9 cellular contexts compared by ENCODE assay signal in the genomic region with DNA sequence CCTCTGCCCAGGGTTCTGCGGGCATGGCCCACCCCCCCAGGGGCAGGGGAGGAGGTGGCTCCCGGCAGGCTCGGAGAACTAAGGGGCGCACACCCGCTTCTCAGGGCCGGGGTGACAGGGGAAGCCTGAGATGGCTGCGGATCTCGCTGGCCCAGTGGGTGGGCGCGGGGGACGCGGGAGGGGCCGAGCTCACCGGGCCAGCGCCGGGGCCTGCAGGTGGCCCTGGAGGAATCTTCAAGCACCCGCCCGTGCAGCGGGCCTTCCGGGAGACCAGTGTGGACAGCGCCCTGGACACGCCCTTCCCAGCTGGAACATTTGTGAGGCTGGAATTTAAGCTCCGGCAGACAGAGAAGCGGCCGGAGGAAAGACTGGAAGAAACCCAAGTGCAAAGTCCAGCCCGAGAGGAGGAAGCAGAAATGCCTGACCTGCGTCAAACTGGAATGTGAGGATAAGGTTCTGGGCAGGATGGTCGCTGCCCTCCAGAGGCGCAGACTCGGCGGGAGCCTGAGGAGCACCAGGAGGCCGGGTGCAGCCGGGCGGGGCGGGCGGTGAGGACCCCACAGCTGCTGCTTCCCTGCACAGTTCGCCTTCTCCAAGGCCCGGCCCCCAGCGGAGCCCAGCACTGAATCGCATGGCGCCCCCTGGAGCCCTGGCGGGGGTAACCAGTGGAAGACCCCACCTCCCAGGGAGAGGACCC. TPM values are rescaled to one million over a fixed set of nuclear protein-coding genes. Genes with fewer than 3 reads are reported as not detected.
DNase-seq lines count a peak whose midpoint lies in the region; ATAC-seq, FAIRE-seq and TF ChIP-seq lines count a peak whose summit lies in the region.
"Not testable (repeated sequence)": the region's sequence is repeated elsewhere in the genome, so short reads cannot be mapped to it uniquely, and the experiment has no call there.
"Had no signal": no experiment of that assay in that cellular context is flagged by ENCODE, and none has a peak within 500 bp of the region (broad histone marks: within the 10 kb centered on the region; RNA-seq: fewer than 3 reads in every experiment).

No MANE protein-coding gene starts in this region.

- not testable (repeated sequence) for H3K79me2 ChIP-seq in keratinocyte (ENCODE audit: control insufficient read depth, insufficient read depth, low read length); neural progenitor cell (ENCODE audit: low read depth)

- not testable (repeated sequence) for H3K9me1 ChIP-seq in keratinocyte (ENCODE audit: control insufficient read depth, extremely low read depth, insufficient read depth, low read length)

- H3K4me1 ChIP-seq in esophagus squamous epithelium; keratinocyte (ENCODE audit: control insufficient read depth, extremely low read depth, insufficient read depth, low read length); neural progenitor cell: not testable (repeated sequence)

- TF ChIP-seq POLR2A in esophagus squamous epithelium (IDR thresholded peaks at IDR 0.05): not testable (repeated sequence)

- not testable (repeated sequence) for ATAC-seq in stimulated activated naive CD8-positive, alpha-beta T cell treated with anti-CD3 and anti-CD28 coated beads, Interleukin-15, amount 100 ng/mL, for 72 hours

- H3K9me3 Mint-ChIP-seq in HFFc6; stimulated activated naive CD8-positive, alpha-beta T cell treated with anti-CD3 and anti-CD28 coated beads, Interleukin-15, amount 100 ng/mL, for 72 hours: not testable (repeated sequence)
- H3K9me3 Mint-ChIP-seq in neural progenitor cell: peaks cover 13% of the 10 kb centered on the region

- H3K9ac ChIP-seq in keratinocyte (ENCODE audit: control insufficient read depth, extremely low read depth, insufficient read depth, low read length); neural progenitor cell: not testable (repeated sequence)

- intact Hi-C loops in esophagus squamous epithelium (cut with DNase I): not testable (repeated sequence)

- not testable (repeated sequence) for H3K27ac ChIP-seq in esophagus squamous epithelium; keratinocyte (ENCODE audit: control insufficient read depth, insufficient read depth, low read length); neural progenitor cell

- dilution Hi-C loops in keratinocyte (cut with MboI; ENCODE audit: extremely low pct_ligation_motif_present, low sequenced_read_pairs): not testable (repeated sequence)

- H3K4me3 ChIP-seq in esophagus squamous epithelium (peak overlapping the region in 3 of 4 donors; percentile 29 to 43 (median 34)), keratinocyte (ENCODE audit: control insufficient read depth in 2 of 3, extremely low read depth in 1 of 3, insufficient read depth in 2 of 3, low read depth in 1 of 3, low read length in 3 of 3) (peak overlapping the region in 1 of 3 experiments; percentile 35), neural progenitor cell (peak overlapping the region; percentile 62)

- H3F3A ChIP-seq in neural progenitor cell (ENCODE audit: low read depth): not testable (repeated sequence)

- not testable (repeated sequence) for H3K36me3 ChIP-seq in esophagus squamous epithelium; keratinocyte (ENCODE audit: control insufficient read depth in 2 of 2, extremely low read depth in 1 of 2, insufficient read depth in 2 of 2, low read length in 2 of 2); neural progenitor cell

- H3K27ac Mint-ChIP-seq in HFFc6, neural progenitor cell: not testable (repeated sequence)
- H3K27ac Mint-ChIP-seq in stimulated activated naive CD8-positive, alpha-beta T cell treated with anti-CD3 and anti-CD28 coated beads, Interleukin-15, amount 100 ng/mL, for 72 hours: peak overlapping the region in 1 of 2 donors; percentile 85

- DNase-seq in AG08395 (ENCODE audit: low spot score) (peak; percentile 20), RPMI7951 (ENCODE audit: low read depth) (peak; percentile 56), amniotic epithelial cell (ENCODE audit: low read depth) (peak; percentile 21), neural progenitor cell (ENCODE audit: low spot score) (peak; percentile 56)
- DNase-seq in HFFc6; esophagus squamous epithelium (lab: John Stamatoyannopoulos, UW); keratinocyte (ENCODE audit: low read depth, low spot score); stimulated activated naive CD8-positive, alpha-beta T cell treated with anti-CD3 and anti-CD28 coated beads, Interleukin-15, amount 100 ng/mL, for 72 hours: not testable (repeated sequence)

- H3K9me3 ChIP-seq in esophagus squamous epithelium: peaks cover 0 to 23% (median 6%) of the 10 kb centered on the region in 3 donors
- not testable (repeated sequence) for H3K9me3 ChIP-seq in keratinocyte (ENCODE audit: control insufficient read depth, low read depth, low read length); neural progenitor cell (ENCODE audit: low read depth)

- H3K4me3 Mint-ChIP-seq in HFFc6: not testable (repeated sequence)
- H3K4me3 Mint-ChIP-seq in neural progenitor cell: peak overlapping the region; percentile 91
- H3K4me3 Mint-ChIP-seq in stimulated activated naive CD8-positive, alpha-beta T cell treated with anti-CD3 and anti-CD28 coated beads, Interleukin-15, amount 100 ng/mL, for 72 hours: peak overlapping the region; percentile 49 to 70

- TF ChIP-seq CTCF in HFFc6 (IDR thresholded peaks at IDR 0.05) (peak; percentile 16; the same call in 1 of the 2 replicates), neural progenitor cell (IDR thresholded peaks at IDR 0.05) (peak; percentile 64)
- not testable (repeated sequence) for TF ChIP-seq CTCF in esophagus squamous epithelium (IDR thresholded peaks at IDR 0.05); keratinocyte (optimal IDR thresholded peaks at IDR 0.05 in 1 of 3, IDR thresholded peaks at IDR 0.05 in 1 of 3, conservative IDR thresholded peaks at IDR 0.05 in 1 of 3; ENCODE audit: extremely low read depth in 1 of 3, insufficient read depth in 2 of 3, low read length in 3 of 3)

- H4K20me1 ChIP-seq in keratinocyte (ENCODE audit: control insufficient read depth, extremely low read depth, insufficient read depth, low read length); neural progenitor cell (ENCODE audit: low read depth): not testable (repeated sequence)

- H3K36me3 Mint-ChIP-seq in HFFc6 (ENCODE audit: low read depth); neural progenitor cell: not testable (repeated sequence)

- H3K27me3 Mint-ChIP-seq in HFFc6 (ENCODE audit: insufficient read depth): peaks cover 11% of the 10 kb centered on the region
- H3K27me3 Mint-ChIP-seq in neural progenitor cell (ENCODE audit: insufficient read depth, low read depth): peaks cover 36% of the 10 kb centered on the region
- peaks cover 39% of the 10 kb centered on the region for H3K27me3 Mint-ChIP-seq in stimulated activated naive CD8-positive, alpha-beta T cell treated with anti-CD3 and anti-CD28 coated beads, Interleukin-15, amount 100 ng/mL, for 72 hours

- H3K27me3 ChIP-seq in esophagus squamous epithelium: peaks cover 0 to 76% (median 4%) of the 10 kb centered on the region in 4 donors
- peaks cover 19% of the 10 kb centered on the region for H3K27me3 ChIP-seq in keratinocyte (ENCODE audit: control insufficient read depth, extremely low read depth, insufficient read depth, low read length)
- peaks cover 84% of the 10 kb centered on the region for H3K27me3 ChIP-seq in neural progenitor cell

- not testable (repeated sequence) for H2AFZ ChIP-seq in keratinocyte (ENCODE audit: control insufficient read depth, low read length)
- H2AFZ ChIP-seq in neural progenitor cell (replicated peaks): peak overlapping the region; percentile 93

- WGBS in esophagus squamous epithelium, 2 donors: 7 to 12% methylated on average over 16 to 19 of the region's 42 CpGs

- H3K4me1 Mint-ChIP-seq in HFFc6 (ENCODE audit: low read depth); neural progenitor cell; stimulated activated naive CD8-positive, alpha-beta T cell treated with anti-CD3 and anti-CD28 coated beads, Interleukin-15, amount 100 ng/mL, for 72 hours: not testable (repeated sequence)

- peak overlapping the region; percentile 45 for H3K4me2 ChIP-seq in keratinocyte (ENCODE audit: control insufficient read depth, extremely low read depth, insufficient read depth, low read depth, low read length)
- H3K4me2 ChIP-seq in neural progenitor cell: peak overlapping the region; percentile 98

- not testable (repeated sequence) for FAIRE-seq in keratinocyte (lab: Jason Lieb, UNC)

RNA-seq across cellular contexts. Expression of a gene that starts 5.6 kb away (rescaled TPM):
- total RNA-seq in HFFc6 (2021; fragmentation: NEBNext Ultra II Directional; extraction: Animal tissue kit (Norgen Biotek cat#: 25700)): not detected
- not detected in 2 replicates for total RNA-seq in RPMI7951 (2014; rRNA removed; shearing (Covaris generic))
- not detected for total RNA-seq in esophagus squamous epithelium
- polyA plus RNA-seq in keratinocyte: not detected in 3 replicates
- polyA plus RNA-seq in keratinocyte (2011; ENCODE audit: low read depth): not detected
- not detected in 2 replicates for polyA plus RNA-seq in keratinocyte (2011; cell fraction: cytosol; rRNA removed)
- not detected in 2 replicates for polyA plus RNA-seq in keratinocyte (2011; cell fraction: nucleus; rRNA removed)
- polyA plus RNA-seq in keratinocyte (2012; ENCODE audit: low replicate concordance): not detected in 2 replicates
- not detected in 3 replicates for polyA minus RNA-seq in keratinocyte
- polyA minus RNA-seq in keratinocyte (2011; cell fraction: cytosol; rRNA and poly(A)+ RNA removed): not detected
- polyA minus RNA-seq in keratinocyte (2011; cell fraction: nucleus; rRNA and poly(A)+ RNA removed): not detected in 2 replicates
- total RNA-seq in neural progenitor cell (ENCODE audit: low replicate concordance): not detected in 2 replicates
- total RNA-seq: PC-9 had no signal
